Comparison of ENCODE assay signal across 12 cellular contexts in genomic region chr6:134351615-134352474, GRCh38. TPM values are rescaled to one million over a fixed set of nuclear protein-coding genes. Genes with fewer than 3 reads are reported as not detected.
A peak's percentile ranks its signal among the peaks of the same experiment; 100 is the strongest.
DNase-seq lines count a peak whose midpoint lies in the region; ATAC-seq and TF ChIP-seq lines count a peak whose summit lies in the region.
"Had no signal": no experiment of that assay in that cellular context is flagged by ENCODE, and none has a peak within 500 bp of the region (broad histone marks: within the 10 kb centered on the region; RNA-seq: fewer than 3 reads in every experiment).

No MANE protein-coding gene starts in this region.

- POLR2A ChIA-PET in CD4-positive, alpha-beta memory T cell (lab: Charles Lee; ENCODE audit: partially characterized antibody), result interaction anchor here (0.6 to 1.0 kb wide), 3 partner anchors 93 to 664 kb away, joined by 3 read pairs; no protein-coding TSS in a partner anchor
- POLR2A ChIA-PET in naive thymus-derived CD8-positive, alpha-beta T cell (lab: Charles Lee), result interaction anchor here (0.5 to 2.3 kb wide), 5 partner anchors 9 to 111 kb away, joined by 3 to 8 read pairs (median 4); no protein-coding TSS in a partner anchor

- 74 to 77% methylated on average over 7 of the region's 7 CpGs for WGBS in tibial nerve, 2 donors

- H3K27me3 Mint-ChIP-seq in CD4-positive, alpha-beta memory T cell, result no peaks in the 10 kb centered on the region
- no peaks in the 10 kb centered on the region for H3K27me3 Mint-ChIP-seq in IgD-negative memory B cell
- H3K27me3 Mint-ChIP-seq in activated T-helper 1 cell treated with anti-CD3 and anti-CD28 coated beads, Interleukin-12 subunit alpha, Interleukin-12 subunit beta, Interleukin-2, Interleukin-4 antibody, amounts not matched to agents 30 ng/mL and 10 ng/mL and 1 ng/mL, durations not matched to agents 14 hours and 24 hours and 36 hours (ENCODE audit: insufficient read depth), result no peaks in the 10 kb centered on the region
- no peaks in the 10 kb centered on the region for H3K27me3 Mint-ChIP-seq in naive thymus-derived CD8-positive, alpha-beta T cell

- peak overlapping the region; percentile 63 to 91 (median 84) for H3K4me3 Mint-ChIP-seq in CD4-positive, alpha-beta memory T cell
- peak overlapping the region in 1 of 4 donors; percentile 32 for H3K4me3 Mint-ChIP-seq in IgD-negative memory B cell
- H3K4me3 Mint-ChIP-seq in activated T-helper 1 cell treated with anti-CD3 and anti-CD28 coated beads, Interleukin-12 subunit alpha, Interleukin-12 subunit beta, Interleukin-2, Interleukin-4 antibody, amounts not matched to agents 30 ng/mL and 10 ng/mL and 1 ng/mL, durations not matched to agents 14 hours and 24 hours and 36 hours, result peak overlapping the region; percentile 77
- peak overlapping the region; percentile 69 to 90 (median 86) for H3K4me3 Mint-ChIP-seq in naive thymus-derived CD8-positive, alpha-beta T cell

- H3K9me3 Mint-ChIP-seq in CD4-positive, alpha-beta memory T cell, result peaks cover 2 to 20% (median 13%) of the 10 kb centered on the region in 8 donors
- H3K9me3 Mint-ChIP-seq in IgD-negative memory B cell, result peaks cover 3 to 14% (median 4%) of the 10 kb centered on the region in 3 donors
- peaks cover 4% of the 10 kb centered on the region for H3K9me3 Mint-ChIP-seq in activated T-helper 1 cell treated with anti-CD3 and anti-CD28 coated beads, Interleukin-12 subunit alpha, Interleukin-12 subunit beta, Interleukin-2, Interleukin-4 antibody, amounts not matched to agents 30 ng/mL and 10 ng/mL and 1 ng/mL, durations not matched to agents 14 hours and 24 hours and 36 hours
- peaks cover 0 to 22% (median 9%) of the 10 kb centered on the region in 9 donors for H3K9me3 Mint-ChIP-seq in naive thymus-derived CD8-positive, alpha-beta T cell

- CTCF ChIA-PET in CD4-positive, alpha-beta memory T cell (lab: Charles Lee; ENCODE audit: partially characterized antibody), result interaction anchor here (0.9 to 2.7 kb wide), 5 partner anchors 11 to 289 kb away, joined by 3 to 9 read pairs (median 3); no protein-coding TSS in a partner anchor

- DNase-seq in CD4-positive, alpha-beta memory T cell, result peak in 2 of 5 donors; percentile 11 to 29
- DNase-seq in activated T-helper 1 cell treated with anti-CD3 and anti-CD28 coated beads, Interleukin-12 subunit alpha, Interleukin-12 subunit beta, Interleukin-2, Interleukin-4 antibody, amounts not matched to agents 30 ng/mL and 10 ng/mL and 1 ng/mL, durations not matched to agents 14 hours and 24 hours and 36 hours (ENCODE audit: low spot score), result peak; percentile 9
- peak in 3 of 10 donors; percentile 24 to 41 (median 38) for DNase-seq in naive thymus-derived CD8-positive, alpha-beta T cell
- DNase-seq in tibial nerve (ENCODE audit: low spot score in 2 of 2) (no peak), SK-N-DZ (ENCODE audit: low spot score) (no peak), Right ventricle myocardium inferior (ENCODE audit: missing footprints) (no peak)
- DNase-seq: DMS 273 treated with DMSO at 0.1 percent for 48 hours had no signal

- intact Hi-C loops in CD4-positive, alpha-beta memory T cell (cut with micrococcal nuclease), result no loop called here
- intact Hi-C loops in activated T-helper 1 cell treated with anti-CD3 and anti-CD28 coated beads, Interleukin-12 subunit alpha, Interleukin-12 subunit beta, Interleukin-2, Interleukin-4 antibody, amounts not matched to agents 30 ng/mL and 10 ng/mL and 1 ng/mL, durations not matched to agents 14 hours and 24 hours and 36 hours (cut with micrococcal nuclease), result loop anchor here (2.0 to 5.0 kb wide), 6 partner anchors 21 to 173 kb away; no protein-coding TSS in a partner anchor
- intact Hi-C loops in Right ventricle myocardium inferior (cut with DNase I), result no loop called here

- H3K36me3 Mint-ChIP-seq in CD4-positive, alpha-beta memory T cell, result peaks cover 0 to 8% of the 10 kb centered on the region in 2 donors
- H3K36me3 Mint-ChIP-seq in IgD-negative memory B cell, result no peaks in the 10 kb centered on the region
- H3K36me3 Mint-ChIP-seq in activated T-helper 1 cell treated with anti-CD3 and anti-CD28 coated beads, Interleukin-12 subunit alpha, Interleukin-12 subunit beta, Interleukin-2, Interleukin-4 antibody, amounts not matched to agents 30 ng/mL and 10 ng/mL and 1 ng/mL, durations not matched to agents 14 hours and 24 hours and 36 hours (ENCODE audit: low read depth), result peaks cover 9% of the 10 kb centered on the region
- peaks cover 0 to 17% (median 9%) of the 10 kb centered on the region in 3 donors for H3K36me3 Mint-ChIP-seq in naive thymus-derived CD8-positive, alpha-beta T cell

- no peak for TF ChIP-seq CTCF in tibial nerve (IDR thresholded peaks at IDR 0.05)

- H3K36me3 ChIP-seq in CD4-positive, alpha-beta memory T cell (ENCODE audit: insufficient read depth, low read length), result no peaks in the 10 kb centered on the region
- no peaks in the 10 kb centered on the region for H3K36me3 ChIP-seq in tibial nerve
- H3K36me3 ChIP-seq: ascending aorta had no signal

- H3K4me3 ChIP-seq in CD4-positive, alpha-beta memory T cell (ENCODE audit: low read length in 2 of 2), result peak overlapping the region in 1 of 2 donors; percentile 47
- no peak overlapping the region for H3K4me3 ChIP-seq in tibial nerve
- H3K4me3 ChIP-seq: ascending aorta, skin epidermis had no signal

- no peaks in the 10 kb centered on the region for H3K27me3 ChIP-seq in CD4-positive, alpha-beta memory T cell (ENCODE audit: insufficient read depth, low read length)
- no peaks in the 10 kb centered on the region for H3K27me3 ChIP-seq in tibial nerve
- H3K27me3 ChIP-seq: ascending aorta had no signal

- TF ChIP-seq EP300 in tibial nerve (IDR thresholded peaks at IDR 0.05), result no peak

- TF ChIP-seq POLR2A in tibial nerve (IDR thresholded peaks at IDR 0.05), result no peak

- H3K9me3 ChIP-seq in CD4-positive, alpha-beta memory T cell (ENCODE audit: control insufficient read depth in 1 of 2, low read length in 2 of 2), result no peaks in the 10 kb centered on the region
- no peaks in the 10 kb centered on the region for H3K9me3 ChIP-seq in tibial nerve
- H3K9me3 ChIP-seq: ascending aorta had no signal

- H3K4me1 ChIP-seq in CD4-positive, alpha-beta memory T cell (ENCODE audit: insufficient read depth, low read length), result peaks cover 16% of the 10 kb centered on the region
- H3K4me1 ChIP-seq in tibial nerve, result peaks cover 0 to 15% (median 3%) of the 10 kb centered on the region in 4 donors
- H3K4me1 ChIP-seq: ascending aorta had no signal

- H3K27ac Mint-ChIP-seq in CD4-positive, alpha-beta memory T cell, result peak overlapping the region; percentile 68 to 98 (median 92)
- peak overlapping the region in 2 of 3 donors; percentile 9 to 23 for H3K27ac Mint-ChIP-seq in IgD-negative memory B cell
- peak overlapping the region; percentile 86 for H3K27ac Mint-ChIP-seq in activated T-helper 1 cell treated with anti-CD3 and anti-CD28 coated beads, Interleukin-12 subunit alpha, Interleukin-12 subunit beta, Interleukin-2, Interleukin-4 antibody, amounts not matched to agents 30 ng/mL and 10 ng/mL and 1 ng/mL, durations not matched to agents 14 hours and 24 hours and 36 hours
- H3K27ac Mint-ChIP-seq in naive thymus-derived CD8-positive, alpha-beta T cell, result peak overlapping the region; percentile 83 to 98 (median 96)

- peak overlapping the region; percentile 33 for H3K27ac ChIP-seq in CD4-positive, alpha-beta memory T cell (ENCODE audit: low read depth, low read length)
- no peak overlapping the region for H3K27ac ChIP-seq in tibial nerve
- H3K27ac ChIP-seq: ascending aorta had no signal

- H3K4me1 Mint-ChIP-seq in CD4-positive, alpha-beta memory T cell, result peaks cover 14 to 27% (median 16%) of the 10 kb centered on the region in 4 donors
- H3K4me1 Mint-ChIP-seq in IgD-negative memory B cell, result peaks cover 2 to 6% (median 4%) of the 10 kb centered on the region in 3 donors
- peaks cover 31% of the 10 kb centered on the region for H3K4me1 Mint-ChIP-seq in activated T-helper 1 cell treated with anti-CD3 and anti-CD28 coated beads, Interleukin-12 subunit alpha, Interleukin-12 subunit beta, Interleukin-2, Interleukin-4 antibody, amounts not matched to agents 30 ng/mL and 10 ng/mL and 1 ng/mL, durations not matched to agents 14 hours and 24 hours and 36 hours (ENCODE audit: low read depth)
- H3K4me1 Mint-ChIP-seq in naive thymus-derived CD8-positive, alpha-beta T cell, result peaks cover 12 to 33% (median 21%) of the 10 kb centered on the region in 4 donors

- ATAC-seq in naive thymus-derived CD8-positive, alpha-beta T cell, result peak; percentile 81 to 85
- ATAC-seq in Right ventricle myocardium inferior (no peak), GM18873 (IDR thresholded peaks at IDR 0.05; ENCODE audit: low FRiP score, unreplicated experiment) (no peak)
- ATAC-seq: left lobe of liver had no signal

RNA-seq across cellular contexts. Expression of gene SGK1, which starts 33.9 kb away (rescaled TPM):
- total RNA-seq in CD4-positive, alpha-beta memory T cell, result 10 to 100 TPM; 14.3 to 16.0 TPM
- 10 to 100 TPM in 1 of 2 donors, 1 to 10 TPM in 1; 5.8 to 46.9 TPM for polyA plus RNA-seq in CD4-positive, alpha-beta memory T cell
- polyA plus RNA-seq in IgD-negative memory B cell, result 4.7 TPM
- 48.7 and 50.2 TPM in 2 replicates for total RNA-seq in activated T-helper 1 cell treated with anti-CD3 and anti-CD28 coated beads, Interleukin-12 subunit alpha, Interleukin-12 subunit beta, Interleukin-2, Interleukin-4 antibody, amounts not matched to agents 30 ng/mL and 10 ng/mL and 1 ng/mL, durations not matched to agents 14 hours and 24 hours and 36 hours
- 10 to 100 TPM; 22.2 to 23.5 TPM for total RNA-seq in naive thymus-derived CD8-positive, alpha-beta T cell
- polyA plus RNA-seq in naive thymus-derived CD8-positive, alpha-beta T cell, result 1 to 10 TPM; 3.7 to 9.0 (median 6.0) TPM
- total RNA-seq in tibial nerve (100 to 1,000 TPM; 103 to 127 (median 116) TPM), Right ventricle myocardium inferior (28.1 TPM)
- polyA plus RNA-seq in SK-N-DZ (2014; cell fraction: cytosol; rRNA removed), result 0.10 and 0.14 TPM in 2 replicates
- 0.25 TPM in 1 of 2 replicates, not detected in the other for polyA plus RNA-seq in SK-N-DZ (2014; cell fraction: nucleus; rRNA removed)

Comparison
In these comparisons a context has a peak if more than half of its experiments do, and no peak if none do; other contexts are left out.
1. H3K27ac Mint-ChIP-seq: peak in every context shown above with its lines; median percentile 96 in naive thymus-derived CD8-positive, alpha-beta T cell; 92 in CD4-positive, alpha-beta memory T cell; 86 in activated T-helper 1 cell treated with anti-CD3 and anti-CD28 coated beads, Interleukin-12 subunit alpha, Interleukin-12 subunit beta, Interleukin-2, Interleukin-4 antibody, amounts not matched to agents 30 ng/mL and 10 ng/mL and 1 ng/mL, durations not matched to agents 14 hours and 24 hours and 36 hours; 16 in IgD-negative memory B cell.
2. ATAC-seq: peak in naive thymus-derived CD8-positive, alpha-beta T cell (2 of 2); none in Right ventricle myocardium inferior (single experiment) and GM18873 (single experiment).